Comparison of ENCODE assay signal across 17 cellular contexts in genomic region chr10:4685904-4686643, GRCh38.
DNase-seq lines count a peak whose midpoint lies in the region; ATAC-seq and TF ChIP-seq lines count a peak whose summit lies in the region.
"Had no signal": no experiment of that assay in that cellular context is flagged by ENCODE, and none has a peak within 500 bp of the region (broad histone marks: within the 10 kb centered on the region; RNA-seq: fewer than 3 reads in every experiment).

No MANE protein-coding gene starts in this region.

- no peak overlapping the region for H3K4me3 ChIP-seq in heart right ventricle
- H3K4me3 ChIP-seq: upper lobe of right lung had no signal

- H3K4me1 ChIP-seq in heart right ventricle, result peaks cover 0 to 37% (median 10%) of the 10 kb centered on the region in 9 donors
- H3K4me1 ChIP-seq: upper lobe of right lung had no signal

- WGBS in heart right ventricle, 2 donors, result 71 to 77% methylated on average over 5 of the region's 5 CpGs

- H3K27ac ChIP-seq in heart right ventricle, result peak overlapping the region in 6 of 10 donors; percentile 15 to 70 (median 48)
- H3K27ac ChIP-seq: upper lobe of right lung had no signal

- DNase-seq in heart right ventricle (no peak), Right ventricle myocardium superior (no peak), left kidney (ENCODE audit: low read depth, low spot score) (peak; percentile 18), type B pancreatic cell (ENCODE audit: extremely low spot score, unreplicated experiment) (no peak), NCI-H2171 (lab: John Stamatoyannopoulos, UW) (no peak), activated gamma-delta T cell (lab: John Stamatoyannopoulos, UW) (no peak)
- DNase-seq in activated CD8-positive, alpha-beta memory T cell treated with anti-CD3 and anti-CD28 coated beads, Interleukin-2, amount 50 U/mL, for 4 hours, result no peak
- DNase-seq: CD4-positive, alpha-beta T cell; central memory CD4-positive, alpha-beta T cell; DMS79; NCI-H1417 treated with DMSO at 0.1 percent for 48 hours; NCI-H2171 treated with DMSO at 0.1 percent for 48 hours; stimulated activated CD4-positive, alpha-beta T cell treated with anti-CD3 and anti-CD28 coated beads, Interleukin-12 subunit alpha, Interleukin-12 subunit beta, amount 100 ng/mL, for 4 hours; stimulated activated naive B cell treated with anti-CD40 and anti-IgM and Interleukin-4, amounts not matched to agents 10 μg/mL and 1 μg/mL and 100 μg/mL, for 72 hours; upper lobe of right lung had no signal

- intact Hi-C loops in heart right ventricle (cut with DNase I) (no loop called here), Right ventricle myocardium superior (cut with DNase I) (no loop called here)

- H3K27me3 ChIP-seq in heart right ventricle, result no peaks in the 10 kb centered on the region
- H3K27me3 ChIP-seq: upper lobe of right lung had no signal

- H3K27me3 Mint-ChIP-seq in activated naive CD8-positive, alpha-beta T cell, result peaks cover 2% of the 10 kb centered on the region
- peaks cover 3% of the 10 kb centered on the region for H3K27me3 Mint-ChIP-seq in type B pancreatic cell
- H3K27me3 Mint-ChIP-seq: CD4-positive, alpha-beta T cell had no signal

- TF ChIP-seq CTCF in heart right ventricle (IDR thresholded peaks at IDR 0.05) (no peak), type B pancreatic cell (conservative IDR thresholded peaks at IDR 0.05) (no peak)

- no peaks in the 10 kb centered on the region for H3K36me3 Mint-ChIP-seq in activated naive CD8-positive, alpha-beta T cell
- H3K36me3 Mint-ChIP-seq in type B pancreatic cell, result no peaks in the 10 kb centered on the region
- H3K36me3 Mint-ChIP-seq: memory B cell; stimulated activated naive B cell treated with anti-CD40 and anti-IgM and Interleukin-4, amounts not matched to agents 10 μg/mL and 1 μg/mL and 100 μg/mL, for 72 hours had no signal

- peaks cover 36% of the 10 kb centered on the region for H3K4me1 Mint-ChIP-seq in activated naive CD8-positive, alpha-beta T cell (ENCODE audit: low read depth)
- H3K4me1 Mint-ChIP-seq in type B pancreatic cell (ENCODE audit: unreplicated experiment), result peaks cover 23% of the 10 kb centered on the region

- H3K9me3 Mint-ChIP-seq in activated naive CD8-positive, alpha-beta T cell (ENCODE audit: low read depth), result no peaks in the 10 kb centered on the region
- H3K9me3 Mint-ChIP-seq in type B pancreatic cell, result no peaks in the 10 kb centered on the region
- H3K9me3 Mint-ChIP-seq: CD4-positive, alpha-beta T cell; memory B cell; stimulated activated naive B cell treated with anti-CD40 and anti-IgM and Interleukin-4, amounts not matched to agents 10 μg/mL and 1 μg/mL and 100 μg/mL, for 72 hours had no signal

- H3K36me3 ChIP-seq in heart right ventricle, result no peaks in the 10 kb centered on the region
- H3K36me3 ChIP-seq: upper lobe of right lung had no signal

- no peak for ATAC-seq in heart right ventricle
- ATAC-seq in Right ventricle myocardium superior (ENCODE audit: poor library complexity), result no peak
- ATAC-seq: upper lobe of right lung had no signal

- H3K27ac Mint-ChIP-seq in activated naive CD8-positive, alpha-beta T cell, result peak overlapping the region; percentile 89
- H3K27ac Mint-ChIP-seq in type B pancreatic cell, result peak overlapping the region; percentile 49
- H3K27ac Mint-ChIP-seq: CD4-positive, alpha-beta T cell; memory B cell; stimulated activated naive B cell treated with anti-CD40 and anti-IgM and Interleukin-4, amounts not matched to agents 10 μg/mL and 1 μg/mL and 100 μg/mL, for 72 hours had no signal

- no peaks in the 10 kb centered on the region for H3K9me3 ChIP-seq in heart right ventricle
- H3K9me3 ChIP-seq: upper lobe of right lung had no signal

- H3K4me3 Mint-ChIP-seq in activated naive CD8-positive, alpha-beta T cell, result no peak overlapping the region
- H3K4me3 Mint-ChIP-seq in type B pancreatic cell, result no peak overlapping the region
- H3K4me3 Mint-ChIP-seq: CD4-positive, alpha-beta T cell; memory B cell; stimulated activated naive B cell treated with anti-CD40 and anti-IgM and Interleukin-4, amounts not matched to agents 10 μg/mL and 1 μg/mL and 100 μg/mL, for 72 hours had no signal
